ENCODE assay signal across 1 cellular context in genomic region chr9:135441105-135442038, GRCh38.
TF ChIP-seq lines count a peak whose summit lies in the region.
"Not testable (repeated sequence)": the region's sequence is repeated elsewhere in the genome, so short reads cannot be mapped to it uniquely, and the experiment has no call there.

No MANE protein-coding gene starts in this region.

TF ChIP-seq in K562, 482 proteins besides CTCF, POLR2A, EP300 and RAD21 (continued from another document):
- TF ChIP-seq UBTF (IDR thresholded peaks at IDR 0.05; ENCODE audit: borderline replicate concordance in 1 of 2, low read depth in 2 of 2, low read length in 2 of 2): 0 out of 4 replicates have a peak, but pooled peaks of 1 of the 2 experiments have one; percentile 47
- TF ChIP-seq ZBTB2 (IDR thresholded peaks at IDR 0.05): peak; percentile 23; the same call in 1 of the 2 replicates
- TF ChIP-seq ZNF395 (CRISPR knock-in tag; IDR thresholded peaks at IDR 0.05): peak; percentile 78
- peak; percentile 10 to 40; a peak in 2 of 4 replicates for TF ChIP-seq MAZ (CRISPR knock-in tag; conservative IDR thresholded peaks at IDR 0.05 in 1 of 2, IDR thresholded peaks at IDR 0.05 in 1 of 2)
- TF ChIP-seq ATF1 (CRISPR knock-in tag; IDR thresholded peaks at IDR 0.05); BRCA1 (IDR thresholded peaks at IDR 0.05); MYC (IDR thresholded peaks at IDR 0.05; ENCODE audit: low read depth, low read length); JUND (IDR thresholded peaks at IDR 0.05; ENCODE audit: borderline replicate concordance, low read depth, low read length): not testable (repeated sequence)
- TF ChIP-seq ATF1 (tag; IDR thresholded peaks at IDR 0.05): peak; percentile 44
- peak; percentile 84 for TF ChIP-seq SMAD4 (CRISPR knock-in tag; conservative IDR thresholded peaks at IDR 0.05)
- peak; percentile 41 for TF ChIP-seq RAD51 (IDR thresholded peaks at IDR 0.05; ENCODE audit: borderline replicate concordance, low read depth)
- TF ChIP-seq MGA (IDR thresholded peaks at IDR 0.05): peak; percentile 39; the same call in 1 of the 2 replicates
- TF ChIP-seq ZNF584 (CRISPR knock-in tag; IDR thresholded peaks at IDR 0.05; ENCODE audit: low read depth): peak; percentile 65; the same call in 1 of the 2 replicates
- 0 out of 2 replicates have a peak, but pooled peaks have one; percentile 81 for TF ChIP-seq GATAD2A (IDR thresholded peaks at IDR 0.05)
- TF ChIP-seq PTTG1 (tag; IDR thresholded peaks at IDR 0.05; ENCODE audit: low read depth): 0 out of 2 replicates have a peak, but pooled peaks have one; percentile 39
- peak; percentile 51 for TF ChIP-seq VEZF1 (CRISPR knock-in tag; IDR thresholded peaks at IDR 0.05)
- TF ChIP-seq ZNF79 (CRISPR knock-in tag; IDR thresholded peaks at IDR 0.05; ENCODE audit: low read depth): peak; percentile 53; the same call in 1 of the 2 replicates
- TF ChIP-seq LEF1 (IDR thresholded peaks at IDR 0.05): peak; percentile 72
- peak; percentile 69 for TF ChIP-seq CBFA2T3 (IDR thresholded peaks at IDR 0.05)
- peak; percentile 88; the same call in 1 of the 2 replicates for TF ChIP-seq ZNF583 (CRISPR knock-in tag; IDR thresholded peaks at IDR 0.05)
- TF ChIP-seq ZNF134 (CRISPR knock-in tag; conservative IDR thresholded peaks at IDR 0.05): 0 out of 2 replicates have a peak, but pooled peaks have one; percentile 9
- TF ChIP-seq ZFX (CRISPR knock-in tag; IDR thresholded peaks at IDR 0.05): peak; percentile 3; the same call in 1 of the 2 replicates
- 0 out of 4 replicates have a peak, but pooled peaks of 1 of the 2 experiments have one; percentile 27 for TF ChIP-seq TEAD1 (CRISPR knock-in tag; IDR thresholded peaks at IDR 0.05)
- TF ChIP-seq BRCA1 (CRISPR knock-in tag; IDR thresholded peaks at IDR 0.05): 0 out of 2 replicates have a peak, but pooled peaks have one; percentile 55
- TF ChIP-seq TEAD2 (tag; IDR thresholded peaks at IDR 0.05): peak; percentile 46; the same call in 1 of the 2 replicates
- TF ChIP-seq PKNOX1 (IDR thresholded peaks at IDR 0.05): 0 out of 2 replicates have a peak, but pooled peaks have one; percentile 33
- peak; percentile 73 for TF ChIP-seq FOSL1 (tag; conservative IDR thresholded peaks at IDR 0.05)
- TF ChIP-seq MYC (CRISPR knock-in tag; IDR thresholded peaks at IDR 0.05; ENCODE audit: borderline replicate concordance, low read depth): peak; percentile 54; the same call in 1 of the 2 replicates
- peak; percentile 67; the same call in 1 of the 2 replicates for TF ChIP-seq ZNF589 (CRISPR knock-in tag; IDR thresholded peaks at IDR 0.05; ENCODE audit: low read depth)
- TF ChIP-seq JUND (tag; IDR thresholded peaks at IDR 0.05; ENCODE audit: borderline replicate concordance, low read depth, low read length): peak; percentile 55; the same call in 1 of the 3 replicates
- peak; percentile 40; the same call in 1 of the 2 replicates for TF ChIP-seq STAT5A (IDR thresholded peaks at IDR 0.05; ENCODE audit: borderline replicate concordance, low read length)
- TF ChIP-seq GATAD2B (IDR thresholded peaks at IDR 0.05; ENCODE audit: borderline replicate concordance): peak; percentile 76; the same call in 1 of the 2 replicates
- TF ChIP-seq CREM (IDR thresholded peaks at IDR 0.05; ENCODE audit: low read depth): peak; percentile 55
- peak; percentile 35; the same call in 1 of the 2 replicates for TF ChIP-seq ZBTB7A (IDR thresholded peaks at IDR 0.05; ENCODE audit: borderline replicate concordance, control insufficient read depth, low read depth, low read length)
- 0 out of 2 replicates have a peak, but pooled peaks have one; percentile 56 for TF ChIP-seq E2F3 (CRISPR knock-in tag; IDR thresholded peaks at IDR 0.05)
- peak; percentile 69 for TF ChIP-seq GATA2 (CRISPR knock-in tag; IDR thresholded peaks at IDR 0.05)
